8 cellular contexts compared by ENCODE assay signal in the genomic region with DNA sequence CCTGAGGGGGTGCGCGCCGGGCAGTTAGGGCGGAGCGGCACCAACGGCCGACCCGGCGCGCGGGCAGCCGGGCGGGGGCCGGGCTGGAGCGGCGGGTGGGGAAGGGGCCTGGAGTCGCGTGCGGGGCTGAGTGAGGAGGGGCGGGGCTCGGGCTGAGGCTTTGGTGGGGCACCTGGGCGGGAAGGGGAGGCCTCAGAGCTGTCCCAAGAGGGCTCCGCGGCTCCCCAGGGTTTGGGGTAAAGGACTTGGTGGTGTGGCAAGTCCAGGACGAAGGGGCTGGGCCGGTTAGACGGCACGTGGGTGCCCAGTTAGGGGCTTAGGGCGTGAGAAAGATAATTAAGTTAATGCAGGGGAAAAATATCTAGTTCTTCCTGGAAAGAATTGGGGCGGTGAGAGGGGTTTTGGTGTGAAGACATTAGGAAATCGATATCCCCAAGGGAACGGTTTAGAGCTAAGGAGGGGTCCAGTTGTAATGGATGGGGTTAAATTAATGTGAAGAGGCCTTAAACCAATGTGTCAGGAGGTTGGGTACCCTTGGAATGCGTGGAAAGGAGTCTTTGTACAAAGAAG. TPM values are rescaled to one million over a fixed set of nuclear protein-coding genes. Genes with fewer than 3 reads are reported as not detected.
A peak's percentile ranks its signal among the peaks of the same experiment; 100 is the strongest.
DNase-seq lines count a peak whose midpoint lies in the region; ATAC-seq, FAIRE-seq and TF ChIP-seq lines count a peak whose summit lies in the region.

No MANE protein-coding gene starts in this region.

- peak overlapping the region; percentile 94 for H3K4me3 ChIP-seq in HUES48 (ENCODE audit: low read depth, low read length)
- H3K4me3 ChIP-seq in skeletal muscle cell (ENCODE audit: low read depth, low read length), result peak overlapping the region; percentile 68

- peaks cover 35% of the 10 kb centered on the region for H3K36me3 ChIP-seq in HUES48 (ENCODE audit: control insufficient read depth, insufficient read depth, low read length)

- DNase-seq in activated CD8-positive, alpha-beta T cell treated with anti-CD3 and anti-CD28 coated beads for 36 hours, result no peak
- DNase-seq in glutamatergic neuron, result peak; percentile 66
- DNase-seq in skeletal muscle cell (ENCODE audit: low read depth), result no peak
- DNase-seq in D721Med (ENCODE audit: insufficient read length, low spot score), result no peak
- DNase-seq in DMS114 treated with DMSO at 0.1 percent for 48 hours (lab: John Stamatoyannopoulos, UW; ENCODE audit: unreplicated experiment), result no peak
- no peak for DNase-seq in globus pallidus (ENCODE audit: low spot score)

- peak; percentile 0 for ATAC-seq in activated CD8-positive, alpha-beta T cell treated with anti-CD3 and anti-CD28 coated beads for 36 hours
- no peak for ATAC-seq in HG03354 (IDR thresholded peaks at IDR 0.05; ENCODE audit: poor library complexity, severe bottlenecking, unreplicated experiment)

- peak overlapping the region; percentile 92 for H3K27ac Mint-ChIP-seq in activated CD8-positive, alpha-beta T cell treated with anti-CD3 and anti-CD28 coated beads for 36 hours
- H3K27ac Mint-ChIP-seq in glutamatergic neuron (ENCODE audit: unreplicated experiment), result peak overlapping the region; percentile 82

- peak overlapping the region; percentile 98 for H3K4me3 Mint-ChIP-seq in activated CD8-positive, alpha-beta T cell treated with anti-CD3 and anti-CD28 coated beads for 36 hours
- H3K4me3 Mint-ChIP-seq in glutamatergic neuron (ENCODE audit: unreplicated experiment), result peak overlapping the region; percentile 94

- H3K27me3 ChIP-seq in HUES48 (ENCODE audit: control insufficient read depth, insufficient read depth, low read length), result no peaks in the 10 kb centered on the region

- CTCF ChIA-PET in activated CD8-positive, alpha-beta T cell treated with anti-CD3 and anti-CD28 coated beads for 36 hours (lab: Charles Lee), result interaction anchor here (0.6 to 1.6 kb wide), 5 partner anchors 14 to 496 kb away, joined by 3 to 4 read pairs (median 3); no protein-coding TSS in a partner anchor

- H3K9me3 ChIP-seq in HUES48 (ENCODE audit: control insufficient read depth, insufficient read depth, low read length), result no peaks in the 10 kb centered on the region

- FAIRE-seq in D721Med (lab: Jason Lieb, UNC), result no peak

- POLR2A ChIA-PET in activated CD8-positive, alpha-beta T cell treated with anti-CD3 and anti-CD28 coated beads for 36 hours (lab: Charles Lee), result interaction anchor here (0.5 to 2.1 kb wide), 7 partner anchors 14 to 144 kb away, joined by 3 to 8 read pairs (median 3); no protein-coding TSS in a partner anchor

- no peaks in the 10 kb centered on the region for H3K9me3 Mint-ChIP-seq in activated CD8-positive, alpha-beta T cell treated with anti-CD3 and anti-CD28 coated beads for 36 hours
- peaks cover 24% of the 10 kb centered on the region for H3K9me3 Mint-ChIP-seq in glutamatergic neuron (ENCODE audit: unreplicated experiment)

- H3K27me3 Mint-ChIP-seq in activated CD8-positive, alpha-beta T cell treated with anti-CD3 and anti-CD28 coated beads for 36 hours, result no peaks in the 10 kb centered on the region
- peaks cover 24% of the 10 kb centered on the region for H3K27me3 Mint-ChIP-seq in glutamatergic neuron (ENCODE audit: unreplicated experiment)

- peak overlapping the region; percentile 86 for H3K27ac ChIP-seq in HUES48 (ENCODE audit: low read depth, low read length)

- peaks cover 29% of the 10 kb centered on the region for H3K4me1 Mint-ChIP-seq in activated CD8-positive, alpha-beta T cell treated with anti-CD3 and anti-CD28 coated beads for 36 hours (ENCODE audit: low read depth)
- H3K4me1 Mint-ChIP-seq in glutamatergic neuron (ENCODE audit: low read depth, unreplicated experiment), result peaks cover 21% of the 10 kb centered on the region

- intact Hi-C loops in activated CD8-positive, alpha-beta T cell treated with anti-CD3 and anti-CD28 coated beads for 36 hours (cut with micrococcal nuclease), result no loop called here

- peaks cover 30% of the 10 kb centered on the region for H3K36me3 Mint-ChIP-seq in activated CD8-positive, alpha-beta T cell treated with anti-CD3 and anti-CD28 coated beads for 36 hours (ENCODE audit: low read depth)
- H3K36me3 Mint-ChIP-seq in glutamatergic neuron (ENCODE audit: unreplicated experiment), result no peaks in the 10 kb centered on the region

- no peak for TF ChIP-seq CTCF in activated CD8-positive, alpha-beta T cell treated with anti-CD3 and anti-CD28 coated beads for 36 hours (IDR thresholded peaks at IDR 0.05)
- TF ChIP-seq CTCF in glutamatergic neuron (IDR thresholded peaks at IDR 0.05; ENCODE audit: partially characterized antibody, unreplicated experiment), result no peak
- TF ChIP-seq CTCF in D721Med (IDR thresholded peaks at IDR 0.05; ENCODE audit: insufficient read depth, missing control alignments), result no peak

- peak overlapping the region; percentile 82 for H3K9ac ChIP-seq in HUES48 (ENCODE audit: low read depth, low read length)

- H3K4me1 ChIP-seq in HUES48 (ENCODE audit: control insufficient read depth, insufficient read depth, low read length), result peaks cover 6% of the 10 kb centered on the region

RNA-seq across cellular contexts. Expression of a gene that starts 0.5 kb away (rescaled TPM):
- 10 to 100 TPM; 12.4 to 12.8 TPM for total RNA-seq in activated CD8-positive, alpha-beta T cell treated with anti-CD3 and anti-CD28 coated beads for 36 hours
- total RNA-seq in glutamatergic neuron (ENCODE audit: unreplicated experiment), result 24.1 TPM

RNA-seq across cellular contexts. Expression of a gene that starts 6.5 kb away (rescaled TPM):
- total RNA-seq in activated CD8-positive, alpha-beta T cell treated with anti-CD3 and anti-CD28 coated beads for 36 hours, result under 1 TPM; 0.63 to 0.95 TPM
- total RNA-seq in glutamatergic neuron (ENCODE audit: unreplicated experiment), result 79.1 TPM

RNA-seq across cellular contexts. Expression of a gene that starts 55.8 kb away (rescaled TPM):
- total RNA-seq in activated CD8-positive, alpha-beta T cell treated with anti-CD3 and anti-CD28 coated beads for 36 hours, result 10 to 100 TPM; 37.7 to 40.7 TPM
- total RNA-seq in glutamatergic neuron (ENCODE audit: unreplicated experiment), result 53.4 TPM

Comparison
In these comparisons a context has a peak if more than half of its experiments do, and no peak if none do; other contexts are left out.
1. RNA of a gene that starts 6.5 kb away (total RNA-seq): 79.1 TPM in glutamatergic neuron (single experiment); 0.63 to 0.95 TPM in activated CD8-positive, alpha-beta T cell treated with anti-CD3 and anti-CD28 coated beads for 36 hours; every median in the first group is over 10 times any median in the second.